In genomic region chr11:85526564-85526963, GRCh38 we compare ENCODE assay signal across 1 cellular context.
TF ChIP-seq lines count a peak whose summit lies in the region.

No MANE protein-coding gene starts in this region.

TF ChIP-seq in WTC11, 78 proteins besides CTCF, POLR2A, EP300 and RAD21 (continued from another document):
- TF ChIP-seq AFF4 (CRISPR knock-in tag; IDR thresholded peaks at IDR 0.05; ENCODE audit: borderline replicate concordance) = no peak
- no peak for TF ChIP-seq NFYB (CRISPR knock-in tag; conservative IDR thresholded peaks at IDR 0.05; ENCODE audit: low read depth)
- no peak for TF ChIP-seq CREB1 (CRISPR knock-in tag; IDR thresholded peaks at IDR 0.05)
- no peak for TF ChIP-seq ESRRA (CRISPR knock-in tag; IDR thresholded peaks at IDR 0.05; ENCODE audit: borderline replicate concordance)
- no peak for TF ChIP-seq ZBTB21 (CRISPR knock-in tag; IDR thresholded peaks at IDR 0.05; ENCODE audit: borderline replicate concordance)
- TF ChIP-seq ZNF425 (CRISPR knock-in tag; conservative IDR thresholded peaks at IDR 0.05) = no peak
- no peak for TF ChIP-seq STAT6 (CRISPR knock-in tag; conservative IDR thresholded peaks at IDR 0.05; ENCODE audit: low read depth)
- no peak for TF ChIP-seq USF1 (CRISPR knock-in tag; IDR thresholded peaks at IDR 0.05)
- TF ChIP-seq RORB (CRISPR knock-in tag; IDR thresholded peaks at IDR 0.05) = no peak
- no peak for TF ChIP-seq ATF3 (CRISPR knock-in tag; conservative IDR thresholded peaks at IDR 0.05)
TF ChIP-seq in WTC11: peak in this region for 0.
